ENCODE assay signal across 15 cellular contexts in genomic region chr11:120024046-120024445, GRCh38.
DNase-seq lines count a peak whose midpoint lies in the region; ATAC-seq, FAIRE-seq and TF ChIP-seq lines count a peak whose summit lies in the region.
"Had no signal": no experiment of that assay in that cellular context is flagged by ENCODE, and none has a peak within 500 bp of the region (broad histone marks: within the 10 kb centered on the region; RNA-seq: fewer than 3 reads in every experiment).

No MANE protein-coding gene starts in this region.

- ATAC-seq in HCT116, result peak; percentile 52; the same call in 1 of the 2 replicates
- no peak for ATAC-seq in GM21360 (IDR thresholded peaks at IDR 0.05; ENCODE audit: unreplicated experiment)
- ATAC-seq in HG03025 (IDR thresholded peaks at IDR 0.05; ENCODE audit: low FRiP score, unreplicated experiment), result no peak

- H2BK15ac ChIP-seq in H1 (ENCODE audit: low read length), result no peak overlapping the region

- H3K79me1 ChIP-seq in H1 (ENCODE audit: low read depth, low read length), result no peaks in the 10 kb centered on the region

- H3K4me1 Mint-ChIP-seq in neural progenitor cell, result peaks cover 38% of the 10 kb centered on the region
- H3K4me1 Mint-ChIP-seq: CD14-positive monocyte had no signal

- H3K27me3 ChIP-seq in HCT116 (ENCODE audit: insufficient read depth, low read length) (no peaks in the 10 kb centered on the region), H1 (replicated peaks in 1 of 4; ENCODE audit: control insufficient read depth in 3 of 4, extremely low read depth in 1 of 4, insufficient read depth in 3 of 4, low read length in 3 of 4) (peaks cover 0 to 2% (median under 1%) of the 10 kb centered on the region in 4 experiments; a peak in 1 of 7 replicates), neural progenitor cell (no peaks in the 10 kb centered on the region)
- H3K27me3 ChIP-seq: SJSA1 had no signal

- H3K27me3 Mint-ChIP-seq in neural progenitor cell (ENCODE audit: insufficient read depth, low read depth), result peaks cover 3% of the 10 kb centered on the region

- no peak overlapping the region for H2BK120ac ChIP-seq in H1 (replicated peaks; ENCODE audit: low read depth, low read length)

- H3K79me2 ChIP-seq in HCT116 (ENCODE audit: insufficient read depth, low read length) (no peaks in the 10 kb centered on the region), H1 (ENCODE audit: control insufficient read depth in 1 of 2, insufficient read depth in 2 of 2, low read length in 2 of 2) (no peaks in the 10 kb centered on the region), neural progenitor cell (ENCODE audit: low read depth) (no peaks in the 10 kb centered on the region)

- H3K36me3 ChIP-seq in HCT116 (ENCODE audit: control insufficient read depth in 1 of 2, insufficient read depth in 2 of 2, low read length in 2 of 2), result no peaks in the 10 kb centered on the region
- no peaks in the 10 kb centered on the region for H3K36me3 ChIP-seq in H1 (ENCODE audit: control insufficient read depth in 2 of 4, insufficient read depth in 4 of 4, low read length in 3 of 4)
- no peaks in the 10 kb centered on the region for H3K36me3 ChIP-seq in neural progenitor cell
- H3K36me3 ChIP-seq: SJSA1 had no signal

- BruUV-seq in HCT116 (replicated peaks; lab: Mats Ljungman, UMichigan), result no TSS peak

- no peaks in the 10 kb centered on the region for H3K4me1 ChIP-seq in HCT116 (ENCODE audit: control insufficient read depth in 1 of 2, insufficient read depth in 2 of 2, low read length in 2 of 2)
- peaks cover 4 to 20% (median 13%) of the 10 kb centered on the region in 4 experiments for H3K4me1 ChIP-seq in H1 (replicated peaks in 1 of 4; ENCODE audit: control insufficient read depth in 3 of 4, insufficient read depth in 4 of 4, low read length in 3 of 4)
- peaks cover 26% of the 10 kb centered on the region for H3K4me1 ChIP-seq in neural progenitor cell
- H3K4me1 ChIP-seq: SJSA1 had no signal

- no peak overlapping the region for H3K4ac ChIP-seq in H1 (replicated peaks; ENCODE audit: insufficient read length, low read depth, low read length)

- no peak overlapping the region for H2AFZ ChIP-seq in HCT116 (ENCODE audit: low read depth, low read length, poor library complexity, severe bottlenecking)
- H2AFZ ChIP-seq in H1 (ENCODE audit: low read length), result no peak overlapping the region
- no peak overlapping the region for H2AFZ ChIP-seq in neural progenitor cell (replicated peaks)
- H2AFZ ChIP-seq: GM23248 had no signal

- no peak overlapping the region for H3K56ac ChIP-seq in H1 (replicated peaks; ENCODE audit: insufficient read length, low read depth, low read length)

- H4K5ac ChIP-seq in H1 (ENCODE audit: insufficient read length, low read depth, low read length), result no peak overlapping the region

- H3K27ac ChIP-seq in HCT116 (ENCODE audit: low read depth, low read length), result no peak overlapping the region
- H3K27ac ChIP-seq in H1 (ENCODE audit: low read depth, low read length), result no peak overlapping the region
- no peak overlapping the region for H3K27ac ChIP-seq in neural progenitor cell
- H3K27ac ChIP-seq: GM23248, SJSA1 had no signal

- no peak overlapping the region for H3K18ac ChIP-seq in H1 (ENCODE audit: extremely low read depth, low read length)

- TF ChIP-seq RAD21 in HCT116 (IDR thresholded peaks at IDR 0.05; ENCODE audit: low read depth) (no peak), H1 (IDR thresholded peaks at IDR 0.05 in 1 of 2, conservative IDR thresholded peaks at IDR 0.05 in 1 of 2; ENCODE audit: low read depth in 2 of 2, low read length in 2 of 2) (no peak)

- no peak overlapping the region; the same call in 1 of the 2 replicates for H2BK12ac ChIP-seq in H1 (ENCODE audit: low read depth, low read length)

- no peaks in the 10 kb centered on the region for H3K36me3 Mint-ChIP-seq in neural progenitor cell
- H3K36me3 Mint-ChIP-seq: CD14-positive monocyte had no signal

- peaks cover 16% of the 10 kb centered on the region for H3F3A ChIP-seq in neural progenitor cell (ENCODE audit: low read depth)

- H3K23me2 ChIP-seq in H1 (ENCODE audit: low read depth, low read length), result no peaks in the 10 kb centered on the region

- CTCF ChIA-PET in HCT116 (lab: Charles Lee) (no interaction called here), H1 (lab: Charles Lee; ENCODE audit: partially characterized antibody) (interaction anchor here (0.7 to 1.9 kb wide), 17 partner anchors 9 to 543 kb away, joined by 3 to 8 read pairs (median 3); no protein-coding TSS in a partner anchor)

- H2AK5ac ChIP-seq in H1 (ENCODE audit: low read depth, low read length), result no peak overlapping the region

- RAD21 ChIA-PET in HCT116 (lab: Charles Lee; ENCODE audit: low non-redundant PET in 1 of 2, low total read pairs in 2 of 2, uncharacterized antibody in 2 of 2, unreplicated experiment in 2 of 2), result no interaction called here

- no peak for TF ChIP-seq POLR2A in HCT116 (IDR thresholded peaks at IDR 0.05; ENCODE audit: borderline replicate concordance, extremely low read depth, insufficient read depth, insufficient read length)
- TF ChIP-seq POLR2A in H1 (IDR thresholded peaks at IDR 0.05; ENCODE audit: control extremely low read depth in 1 of 2, low read depth in 2 of 2, low read length in 2 of 2), result no peak

- H4K91ac ChIP-seq in H1 (replicated peaks; ENCODE audit: insufficient read length, low read length), result peak overlapping the region; percentile 20

- no peaks in the 10 kb centered on the region for H4K20me1 ChIP-seq in HCT116 (ENCODE audit: insufficient read depth)
- no peaks in the 10 kb centered on the region for H4K20me1 ChIP-seq in H1 (replicated peaks in 1 of 2; ENCODE audit: control insufficient read depth in 1 of 2, insufficient read depth in 2 of 2, low read length in 2 of 2)
- no peaks in the 10 kb centered on the region for H4K20me1 ChIP-seq in neural progenitor cell (ENCODE audit: low read depth)

- H4K8ac ChIP-seq in H1 (ENCODE audit: extremely low read depth, insufficient read depth, low read length), result no peak overlapping the region

- H3K9me3 ChIP-seq in HCT116 (ENCODE audit: control insufficient read depth in 1 of 2, insufficient read depth in 1 of 2, low read depth in 1 of 2, low read length in 2 of 2), result no peaks in the 10 kb centered on the region
- no peaks in the 10 kb centered on the region for H3K9me3 ChIP-seq in H1 (ENCODE audit: insufficient read depth in 2 of 2, low read depth in 1 of 2, low read length in 1 of 2)
- H3K9me3 ChIP-seq in neural progenitor cell (ENCODE audit: low read depth), result no peaks in the 10 kb centered on the region
- H3K9me3 ChIP-seq: SJSA1 had no signal

- peak; percentile 9 for DNase-seq in EH (ENCODE audit: low read depth)
- no peak for DNase-seq in HCT116 (ENCODE audit: low read depth, low spot score)
- peak in 1 of 2 experiments; percentile 46 for DNase-seq in H1 (ENCODE audit: low read depth in 1 of 2, low spot score in 2 of 2)
- DNase-seq in neural progenitor cell (ENCODE audit: low spot score), result peak; percentile 55
- no peak for DNase-seq in stimulated activated CD4-positive, alpha-beta T cell treated with anti-CD3 and anti-CD28 coated beads, Interleukin-1b, Interleukin-23, amount 100 ng/mL, for 48 hours
- DNase-seq in NCI-H345 (lab: John Stamatoyannopoulos, UW), result no peak
- DNase-seq: GM23248, Karpas-422, NCI-H1930, NCI-H524, RPMI8226 had no signal

- 77% methylated on average over 4 of the region's 4 CpGs; no CpG with 5 or more reads in 1 of the 2 experiments for WGBS in H1 (ENCODE audit: extremely low coverage in 1 of 2, insufficient coverage in 1 of 2, insufficient read length in 1 of 2, insufficient replicate concordance in 2 of 2, low coverage in 1 of 2, low lambda C conversion rate in 2 of 2, missing lambda C conversion rate in 1 of 2), 2 experiments

- H3K9ac ChIP-seq in HCT116 (ENCODE audit: low read length) (no peak overlapping the region), H1 (replicated peaks in 1 of 4; ENCODE audit: extremely low read depth in 1 of 4, low read depth in 3 of 4, low read length in 3 of 4) (no peak overlapping the region), neural progenitor cell (no peak overlapping the region)
- H3K9ac ChIP-seq: GM23248 had no signal

- POLR2A ChIA-PET in HCT116 (lab: Charles Lee), result no interaction called here
- POLR2A ChIA-PET in H1 (lab: Charles Lee; ENCODE audit: partially characterized antibody), result interaction anchor here (0.9 to 2.6 kb wide), 4 partner anchors 11 to 32 kb away, joined by 3 to 6 read pairs (median 4); no protein-coding TSS in a partner anchor

- H3K9me2 ChIP-seq in HCT116 (ENCODE audit: insufficient read depth), result no peaks in the 10 kb centered on the region

- no peak for TF ChIP-seq CTCF in HCT116 (IDR thresholded peaks at IDR 0.05 in 2 of 3, conservative IDR thresholded peaks at IDR 0.05 in 1 of 3; ENCODE audit: borderline replicate concordance in 1 of 3, insufficient read depth in 1 of 3, low read depth in 2 of 3, low read length in 2 of 3)
- no peak for TF ChIP-seq CTCF in H1 (IDR thresholded peaks at IDR 0.05; ENCODE audit: control extremely low read depth in 1 of 3, insufficient read depth in 1 of 3, low read depth in 1 of 3, low read length in 3 of 3)
- no peak for TF ChIP-seq CTCF in neural progenitor cell (IDR thresholded peaks at IDR 0.05)

- H2BK20ac ChIP-seq in H1 (ENCODE audit: low read length), result 0 out of 2 replicates have a peak overlapping the region, but pooled peaks have one; percentile 6

- peak overlapping the region; percentile 30 for H3K4me3 Mint-ChIP-seq in neural progenitor cell
- H3K4me3 Mint-ChIP-seq: CD14-positive monocyte had no signal

- H3K27ac Mint-ChIP-seq in neural progenitor cell, result peak overlapping the region; percentile 61
- H3K27ac Mint-ChIP-seq: CD14-positive monocyte had no signal

- H3K9me3 Mint-ChIP-seq in neural progenitor cell, result peaks cover 3% of the 10 kb centered on the region

- H3K4me2 ChIP-seq in HCT116 (ENCODE audit: low read length) (no peak overlapping the region), H1 (ENCODE audit: insufficient read depth in 1 of 2, low read depth in 2 of 2, low read length in 2 of 2) (peak overlapping the region in 1 of 2 experiments; percentile 50; a peak in 2 of 4 replicates), neural progenitor cell (peak overlapping the region; percentile 40)

- no peak overlapping the region for H3K23ac ChIP-seq in H1 (ENCODE audit: insufficient read length)

- FAIRE-seq in H1 (lab: Jason Lieb, UNC), result no peak

- intact Hi-C loops in HCT116 (cut with micrococcal nuclease), result no loop called here

- H2BK5ac ChIP-seq in H1 (ENCODE audit: low read depth, low read length), result peak overlapping the region; percentile 3; the same call in 1 of the 2 replicates

- H3K4me3 ChIP-seq in HCT116 (replicated peaks in 1 of 2; ENCODE audit: low read depth in 1 of 2, low read length in 2 of 2), result no peak overlapping the region
- no peak overlapping the region for H3K4me3 ChIP-seq in H1 (ENCODE audit: extremely low read depth in 1 of 4, insufficient read depth in 2 of 4, low read depth in 3 of 4, low read length in 4 of 4)
- no peak overlapping the region for H3K4me3 ChIP-seq in neural progenitor cell
- H3K4me3 ChIP-seq: GM23248, SJSA1 had no signal

- TF ChIP-seq EP300 in H1 (IDR thresholded peaks at IDR 0.05; ENCODE audit: borderline replicate concordance in 1 of 2, low read depth in 2 of 2, low read length in 2 of 2), result no peak

- H3K14ac ChIP-seq in H1 (ENCODE audit: insufficient read length), result no peak overlapping the region

TF ChIP-seq in HCT116, 20 proteins besides CTCF, POLR2A, EP300 and RAD21 (continues in another document):
- TF ChIP-seq SIN3A (IDR thresholded peaks at IDR 0.05; ENCODE audit: low read depth), result no peak

TF ChIP-seq in H1, 55 proteins besides CTCF, POLR2A, EP300 and RAD21 (continues in another document):
- no peak for TF ChIP-seq BRCA1 (IDR thresholded peaks at IDR 0.05; ENCODE audit: low read depth, low read length)

Comparison
In these comparisons a context has a peak if more than half of its experiments do, and no peak if none do; other contexts are left out.
1. DNase-seq: peak in EH (single experiment) and neural progenitor cell (single experiment); none in HCT116 (single experiment), stimulated activated CD4-positive, alpha-beta T cell treated with anti-CD3 and anti-CD28 coated beads, Interleukin-1b, Interleukin-23, amount 100 ng/mL, for 48 hours (single experiment) and NCI-H345 (single experiment).